Comparison of ENCODE assay signal across 8 cellular contexts in the genomic region with DNA sequence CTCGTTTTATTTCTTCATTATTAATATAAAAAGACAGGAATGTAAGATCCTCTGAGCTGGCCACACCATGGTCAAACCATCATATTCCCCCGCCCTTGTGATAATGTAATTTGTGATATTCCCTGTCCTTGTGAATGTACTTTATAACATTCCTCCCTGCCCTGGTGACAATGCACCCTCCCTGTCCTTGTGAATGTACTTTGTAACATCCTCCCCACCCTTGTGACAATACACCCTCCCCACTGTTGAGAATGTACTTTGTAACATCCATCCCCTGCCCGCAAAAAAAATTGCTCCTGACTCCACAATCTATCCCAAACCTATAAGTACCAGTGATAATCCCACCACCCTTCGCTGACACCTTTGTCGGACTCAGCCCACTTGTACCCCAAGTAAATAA.
"Had no signal": no experiment of that assay in that cellular context is flagged by ENCODE, and none has a peak within 500 bp of the region (broad histone marks: within the 10 kb centered on the region; RNA-seq: fewer than 3 reads in every experiment).

No MANE protein-coding gene starts in this region.

- H3K4me3 ChIP-seq: GM12878 had no signal

- DNase-seq: GDM1, GF-D8 had no signal

- FAIRE-seq: G401.6, GM12878, GM12891, GM12892, GM18507, GM19239 had no signal

- ATAC-seq: GM12878 had no signal
